ENCODE assay signal across 21 cellular contexts in genomic region chr22:26975381-26975780, GRCh38.
"Had no signal": no experiment of that assay in that cellular context is flagged by ENCODE, and none has a peak within 500 bp of the region (broad histone marks: within the 10 kb centered on the region; RNA-seq: fewer than 3 reads in every experiment).

No MANE protein-coding gene starts in this region.

- H3K27ac Mint-ChIP-seq: activated CD4-positive, alpha-beta memory T cell treated with anti-CD3 and anti-CD28 coated beads, Interleukin-2, amount 10 ng/mL, durations not matched to agents 7 days and 5 days; activated naive CD4-positive, alpha-beta T cell treated with anti-CD3 and anti-CD28 coated beads, Interleukin-2, amount 50 U/mL, for 24 hours; activated T-cell treated with anti-CD3 and anti-CD28 coated beads, Interleukin-2, amount 50 U/mL, for 24 hours; naive thymus-derived CD4-positive, alpha-beta T cell; T-helper 1 cell treated with Interleukin-12 subunit alpha and Interleukin-12 subunit beta and Interleukin-4 antibody, amounts not matched to agents 30 μg/mL and 1 μg/mL, for 36 hours had no signal

- H3K27me3 ChIP-seq: pancreas, tibial artery, vagina had no signal

- H3K4me3 ChIP-seq: adrenal gland, coronary artery, heart right ventricle, left lung, mucosa of descending colon, pancreas, tibial artery, vagina had no signal

- H3K4me1 ChIP-seq: adrenal gland, heart right ventricle, left lung, pancreas, vagina had no signal

- FAIRE-seq: endothelial cell of umbilical vein, frontal cortex, islet of Langerhans, pancreas had no signal

- H3K27ac ChIP-seq: adrenal gland, coronary artery, heart right ventricle, left lung, pancreas, tibial artery, vagina, WERI-Rb-1 had no signal

- DNase-seq: activated CD4-positive, alpha-beta memory T cell treated with anti-CD3 and anti-CD28 coated beads, Interleukin-2, amount 10 ng/mL, durations not matched to agents 7 days and 5 days; activated T-cell treated with anti-CD3 and anti-CD28 coated beads, Interleukin-2, amount 50 U/mL, for 24 hours; adrenal gland; caudate nucleus; heart right ventricle; left lung; mucosa of descending colon; naive thymus-derived CD4-positive, alpha-beta T cell; pancreas; stimulated activated CD4-positive, alpha-beta T cell treated with anti-CD3 and anti-CD28 coated beads, Interleukin-15, amount 100 ng/mL, for 24 hours; stimulated activated CD4-positive, alpha-beta T cell treated with anti-CD3 and anti-CD28 coated beads, Interleukin-4, amount 100 ng/mL, for 24 hours; stimulated activated naive CD4-positive, alpha-beta T cell; tibial artery had no signal

- H3K9me3 Mint-ChIP-seq: activated CD4-positive, alpha-beta memory T cell treated with anti-CD3 and anti-CD28 coated beads, Interleukin-2, amount 10 ng/mL, durations not matched to agents 7 days and 5 days; activated naive CD4-positive, alpha-beta T cell treated with anti-CD3 and anti-CD28 coated beads, Interleukin-2, amount 50 U/mL, for 24 hours; activated T-cell treated with anti-CD3 and anti-CD28 coated beads, Interleukin-2, amount 50 U/mL, for 24 hours; T-helper 1 cell treated with Interleukin-12 subunit alpha and Interleukin-12 subunit beta and Interleukin-4 antibody, amounts not matched to agents 30 μg/mL and 1 μg/mL, for 36 hours had no signal

- H3K9me3 ChIP-seq: adrenal gland, left lung, mucosa of descending colon, pancreas, tibial artery, vagina had no signal

- H3K27me3 Mint-ChIP-seq: activated CD4-positive, alpha-beta memory T cell treated with anti-CD3 and anti-CD28 coated beads, Interleukin-2, amount 10 ng/mL, durations not matched to agents 7 days and 5 days had no signal

- H3K36me3 ChIP-seq: adrenal gland, heart right ventricle, left lung, pancreas, tibial artery, vagina, WERI-Rb-1 had no signal

- H3K36me3 Mint-ChIP-seq: activated naive CD4-positive, alpha-beta T cell treated with anti-CD3 and anti-CD28 coated beads, Interleukin-2, amount 50 U/mL, for 24 hours had no signal

- ATAC-seq: heart right ventricle; left lung; mucosa of descending colon; naive thymus-derived CD4-positive, alpha-beta T cell; pancreas had no signal

- H3K4me3 Mint-ChIP-seq: activated CD4-positive, alpha-beta memory T cell treated with anti-CD3 and anti-CD28 coated beads, Interleukin-2, amount 10 ng/mL, durations not matched to agents 7 days and 5 days; activated naive CD4-positive, alpha-beta T cell treated with anti-CD3 and anti-CD28 coated beads, Interleukin-2, amount 50 U/mL, for 24 hours; activated T-cell treated with anti-CD3 and anti-CD28 coated beads, Interleukin-2, amount 50 U/mL, for 24 hours; naive thymus-derived CD4-positive, alpha-beta T cell; T-helper 1 cell treated with Interleukin-12 subunit alpha and Interleukin-12 subunit beta and Interleukin-4 antibody, amounts not matched to agents 30 μg/mL and 1 μg/mL, for 36 hours had no signal

- H3K4me1 Mint-ChIP-seq: activated CD4-positive, alpha-beta memory T cell treated with anti-CD3 and anti-CD28 coated beads, Interleukin-2, amount 10 ng/mL, durations not matched to agents 7 days and 5 days; activated naive CD4-positive, alpha-beta T cell treated with anti-CD3 and anti-CD28 coated beads, Interleukin-2, amount 50 U/mL, for 24 hours had no signal
